28 cellular contexts compared by ENCODE assay signal in the genomic region with DNA sequence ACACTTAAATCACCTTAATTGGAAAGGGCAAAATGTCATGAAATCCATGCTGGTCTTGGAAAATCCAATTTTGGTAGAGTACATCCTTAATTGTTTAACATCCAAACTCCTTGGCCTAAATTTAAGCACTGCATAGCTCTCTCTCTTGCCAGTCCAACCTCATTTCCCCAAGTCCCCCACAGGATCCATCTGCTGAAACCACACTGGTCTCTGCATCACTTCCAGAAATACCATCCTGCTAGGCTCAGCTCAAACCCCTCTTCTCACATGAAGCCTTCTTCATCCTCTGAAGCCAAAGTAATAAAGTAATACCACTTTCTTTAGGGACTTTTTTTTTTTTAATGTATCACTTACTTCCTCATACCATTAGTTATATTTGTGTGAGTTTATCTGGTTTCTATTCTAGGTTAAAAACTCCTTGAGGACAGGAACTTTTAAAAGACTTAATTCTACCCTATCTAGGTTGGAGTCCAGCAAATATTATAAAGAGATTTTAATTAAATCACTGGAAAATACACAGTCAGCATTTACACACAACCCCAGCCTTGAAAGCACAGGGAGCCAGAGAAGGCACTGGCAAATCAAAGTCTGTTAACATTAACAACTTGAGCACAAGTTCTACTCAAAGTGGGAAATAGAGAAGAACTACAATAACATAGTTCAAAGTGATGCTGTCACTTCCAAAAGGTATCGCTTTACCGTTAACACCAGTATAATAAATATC.
"Had no signal": no experiment of that assay in that cellular context is flagged by ENCODE, and none has a peak within 500 bp of the region (broad histone marks: within the 10 kb centered on the region; RNA-seq: fewer than 3 reads in every experiment).

No MANE protein-coding gene starts in this region.

- ATAC-seq: activated naive CD8-positive, alpha-beta T cell treated with anti-CD3 and anti-CD28 coated beads, Interleukin-2, amount 50 U/mL, for 24 hours; activated T-helper 17 cell treated with anti-CD3 and anti-CD28 coated beads, Interleukin-2, amount 50 U/mL, for 72 hours; foreskin keratinocyte; heart left ventricle; mucosa of descending colon; pancreas had no signal

- H3K4me3 Mint-ChIP-seq: activated CD4-positive, alpha-beta memory T cell treated with anti-CD3 and anti-CD28 coated beads, Interleukin-2, amount 10 ng/mL, durations not matched to agents 7 days and 5 days; activated CD4-positive, alpha-beta T cell treated with anti-CD3 and anti-CD28 coated beads, Interleukin-2, amount 10 ng/mL, durations not matched to agents 24 days and 14 days; activated naive CD4-positive, alpha-beta T cell treated with anti-CD3 and anti-CD28 coated beads, Interleukin-2, amount 50 U/mL, for 24 hours; activated naive CD8-positive, alpha-beta T cell treated with anti-CD3 and anti-CD28 coated beads, Interleukin-2, amount 50 U/mL, for 24 hours; activated T-cell treated with anti-CD3 and anti-CD28 coated beads, Interleukin-2, amount 50 U/mL, for 24 hours; activated T-helper 17 cell treated with anti-CD3 and anti-CD28 coated beads, Interleukin-2, amount 50 U/mL, for 72 hours; neural crest cell had no signal

- H3K9me3 Mint-ChIP-seq: activated CD4-positive, alpha-beta memory T cell treated with anti-CD3 and anti-CD28 coated beads, Interleukin-2, amount 10 ng/mL, durations not matched to agents 7 days and 5 days; activated naive CD4-positive, alpha-beta T cell treated with anti-CD3 and anti-CD28 coated beads, Interleukin-2, amount 50 U/mL, for 24 hours; activated T-cell treated with anti-CD3 and anti-CD28 coated beads, Interleukin-2, amount 50 U/mL, for 24 hours; activated T-helper 17 cell treated with anti-CD3 and anti-CD28 coated beads, Interleukin-2, amount 50 U/mL, for 72 hours had no signal

- H3K27me3 Mint-ChIP-seq: activated naive CD4-positive, alpha-beta T cell treated with anti-CD3 and anti-CD28 coated beads, Interleukin-2, amount 50 U/mL, for 24 hours; activated naive CD8-positive, alpha-beta T cell treated with anti-CD3 and anti-CD28 coated beads, Interleukin-2, amount 50 U/mL, for 24 hours; activated T-cell treated with anti-CD3 and anti-CD28 coated beads, Interleukin-2, amount 50 U/mL, for 24 hours had no signal

- H3K27ac Mint-ChIP-seq: activated CD4-positive, alpha-beta memory T cell treated with anti-CD3 and anti-CD28 coated beads, Interleukin-2, amount 10 ng/mL, durations not matched to agents 7 days and 5 days; activated CD4-positive, alpha-beta T cell treated with anti-CD3 and anti-CD28 coated beads, Interleukin-2, amount 10 ng/mL, durations not matched to agents 24 days and 14 days; activated naive CD8-positive, alpha-beta T cell treated with anti-CD3 and anti-CD28 coated beads, Interleukin-2, amount 50 U/mL, for 24 hours; activated T-cell treated with anti-CD3 and anti-CD28 coated beads, Interleukin-2, amount 50 U/mL, for 24 hours; activated T-helper 17 cell treated with anti-CD3 and anti-CD28 coated beads, Interleukin-2, amount 50 U/mL, for 72 hours had no signal

- H3K9me3 ChIP-seq: heart left ventricle, left ventricle myocardium inferior, mucosa of descending colon, pancreas, prostate gland, sigmoid colon, tibial nerve had no signal

- DNase-seq: activated CD4-positive, alpha-beta memory T cell treated with anti-CD3 and anti-CD28 coated beads, Interleukin-2, amount 10 ng/mL, durations not matched to agents 7 days and 5 days; activated CD4-positive, alpha-beta T cell treated with anti-CD3 and anti-CD28 coated beads, Interleukin-2, amount 10 ng/mL, durations not matched to agents 24 days and 14 days; activated CD4-positive, CD25-positive, alpha-beta regulatory T cell treated with anti-CD3 and anti-CD28 coated beads, Interleukin-2, amount 50 U/mL, for 72 hours; activated CD8-positive, alpha-beta memory T cell treated with anti-CD3 and anti-CD28 coated beads, Interleukin-2, amount 50 U/mL, for 48 hours; activated naive CD8-positive, alpha-beta T cell treated with anti-CD3 and anti-CD28 coated beads, Interleukin-2, amount 50 U/mL, for 24 hours; activated T-cell treated with anti-CD3 and anti-CD28 coated beads, Interleukin-2, amount 50 U/mL, for 24 hours; amygdala; caudate nucleus; foreskin keratinocyte; heart left ventricle; hypothalamus; left ventricle myocardium inferior; mucosa of descending colon; nucleus accumbens; pancreas; retina; sigmoid colon; stimulated activated CD4-positive, alpha-beta T cell treated with anti-CD3 and anti-CD28 coated beads, Interleukin-15, amount 100 ng/mL, for 24 hours; stimulated activated CD4-positive, alpha-beta T cell treated with anti-CD3 and anti-CD28 coated beads, Interleukin-2, amount 100 ng/mL, for 24 hours; stimulated activated naive CD4-positive, alpha-beta T cell; T-helper 2 cell had no signal

- H3K4me2 ChIP-seq: smooth muscle cell had no signal

- H3K4me1 ChIP-seq: heart left ventricle, left ventricle myocardium inferior, pancreas, prostate gland, sigmoid colon, tibial nerve had no signal

- H3K36me3 ChIP-seq: heart left ventricle, left ventricle myocardium inferior, pancreas, prostate gland, sigmoid colon, tibial nerve had no signal

- H3K4me3 ChIP-seq: heart left ventricle, left ventricle myocardium inferior, lung, mucosa of descending colon, pancreas, prostate gland, sigmoid colon, smooth muscle cell, tibial nerve had no signal

- H3K36me3 Mint-ChIP-seq: activated naive CD4-positive, alpha-beta T cell treated with anti-CD3 and anti-CD28 coated beads, Interleukin-2, amount 50 U/mL, for 24 hours had no signal

- H3K4me1 Mint-ChIP-seq: activated T-helper 17 cell treated with anti-CD3 and anti-CD28 coated beads, Interleukin-2, amount 50 U/mL, for 72 hours; neural crest cell had no signal

- H3K27ac ChIP-seq: foreskin keratinocyte, heart left ventricle, left ventricle myocardium inferior, pancreas, prostate gland, sigmoid colon, tibial nerve had no signal

- H3K27me3 ChIP-seq: foreskin keratinocyte, heart left ventricle, pancreas, sigmoid colon, tibial nerve had no signal
